Comparison of ENCODE assay signal across 8 cellular contexts in the genomic region with DNA sequence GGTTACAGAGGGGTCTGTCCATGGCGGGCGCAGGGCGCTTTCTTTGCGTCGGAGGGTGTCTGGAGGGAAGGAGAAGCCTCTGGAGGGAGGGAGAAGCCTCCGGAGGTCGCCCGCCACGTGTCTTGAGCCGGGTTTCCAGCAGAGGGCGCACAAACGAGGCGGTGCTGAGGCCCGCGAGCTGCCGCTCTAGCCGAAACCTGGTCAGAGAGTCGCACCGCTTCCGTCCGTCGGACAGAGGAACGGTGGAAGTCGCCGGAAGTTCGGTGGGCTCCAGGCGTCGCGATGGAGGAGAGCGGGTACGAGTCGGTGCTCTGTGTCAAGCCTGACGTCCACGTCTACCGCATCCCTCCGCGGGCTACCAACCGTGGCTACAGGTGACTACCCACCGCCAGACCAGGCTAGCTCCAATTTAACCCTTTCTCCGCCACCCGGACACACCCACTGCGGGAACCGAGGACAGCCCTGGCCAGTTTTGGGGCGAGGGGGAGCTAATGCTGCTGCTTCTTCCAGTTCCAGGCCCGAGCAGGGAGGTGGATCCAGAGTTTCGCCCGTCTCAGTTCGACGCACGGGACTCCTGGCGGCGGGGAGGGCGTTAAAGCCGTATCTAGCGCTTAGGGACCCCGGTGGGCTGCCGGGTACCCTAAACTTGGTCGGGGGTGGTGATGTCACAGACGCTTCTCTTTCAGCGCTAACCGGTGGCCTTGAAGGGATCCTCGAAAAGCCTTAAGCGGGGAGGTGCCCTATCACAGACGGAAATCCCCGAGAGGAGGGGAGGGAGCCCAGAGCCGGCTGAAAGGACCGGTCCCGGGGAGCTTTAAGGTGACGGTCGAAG. TPM values are rescaled to one million over a fixed set of nuclear protein-coding genes. Genes with fewer than 3 reads are reported as not detected.
DNase-seq lines count a peak whose midpoint lies in the region; ATAC-seq, FAIRE-seq and TF ChIP-seq lines count a peak whose summit lies in the region.

Gene NECAP2, plus strand, starts transcription at position 245 of the 832 bp plus-strand sequence. Its CDS starts 38 bp downstream, at position 283.

- H3K27me3 ChIP-seq in pancreas (no peaks in the 10 kb centered on the region), thyroid gland (no peaks in the 10 kb centered on the region)

- peaks cover 0 to 7% (median 0%) of the 10 kb centered on the region in 3 donors for H3K36me3 ChIP-seq in pancreas
- H3K36me3 ChIP-seq in thyroid gland = peaks cover 5 to 7% of the 10 kb centered on the region in 2 donors

- peaks cover 0 to 8% (median 0%) of the 10 kb centered on the region in 3 donors for H3K4me1 ChIP-seq in pancreas
- peaks cover 7% of the 10 kb centered on the region in 2 donors for H3K4me1 ChIP-seq in thyroid gland

- ATAC-seq in HG02678 (IDR thresholded peaks at IDR 0.05; ENCODE audit: unreplicated experiment) = peak; percentile 87
- ATAC-seq in Right ventricle myocardium superior (ENCODE audit: poor library complexity) = peak; percentile 97
- peak; percentile 98 to 99 (median 98) for ATAC-seq in pancreas

- intact Hi-C loops in Right ventricle myocardium superior (cut with DNase I) (loop anchor here (10.0 kb wide), 1 partner anchor 174 kb away; the partner anchor contains the start of gene NBPF1), pancreas (cut with DNase I) (no loop called here), thyroid gland (cut with DNase I) (loop anchor here (10.0 kb wide), 1 partner anchor 54 kb away; no protein-coding TSS in a partner anchor)

- 0% methylated on average over 70 of the region's 70 CpGs for WGBS in pancreas, 2 donors
- 1 to 2% methylated on average over 28 to 62 of the region's 70 CpGs for WGBS in thyroid gland, 2 donors

- TF ChIP-seq CTCF in GM12864 (IDR thresholded peaks at IDR 0.05; ENCODE audit: low read depth, low read length, missing control alignments) (peak; percentile 95), pancreas (IDR thresholded peaks at IDR 0.05) (peak; percentile 82 to 93 (median 88)), thyroid gland (IDR thresholded peaks at IDR 0.05) (peak; percentile 78 to 92 (median 84))

- peak within 1 kb of the TSS in 2 of 4 donors; percentile 76 to 85 for H3K27ac ChIP-seq in pancreas
- H3K27ac ChIP-seq in thyroid gland = peak within 1 kb of the TSS in 2 of 3 donors; percentile 47 to 81

- H3K9me3 ChIP-seq in pancreas (no peaks in the 10 kb centered on the region), thyroid gland (no peaks in the 10 kb centered on the region)

- TF ChIP-seq POLR2A in thyroid gland (IDR thresholded peaks at IDR 0.05) = peak in 1 of 2 donors; percentile 56

- H3K4me3 ChIP-seq in GM12864 (ENCODE audit: low read depth, low read length) (peak within 1 kb of the TSS; percentile 99), pancreas (peak within 1 kb of the TSS; percentile 78 to 100 (median 98)), thyroid gland (replicated peaks in 1 of 3) (peak within 1 kb of the TSS; percentile 37 to 89 (median 81))

- DNase-seq in GM12864 (ENCODE audit: low read depth) (peak; percentile 80), NCI-H1417 treated with DMSO at 0.1 percent for 48 hours (lab: John Stamatoyannopoulos, UW) (peak; percentile 64), SW 1271 (lab: John Stamatoyannopoulos, UW) (peak; percentile 58 to 88), Right ventricle myocardium superior (peak; percentile 97), pancreas (peak; percentile 88 to 99 (median 92)), thyroid gland (peak; percentile 88 to 93)
- DNase-seq in activated naive CD8-positive, alpha-beta T cell treated with anti-CD3 and anti-CD28 coated beads, Interleukin-2, amount 50 U/mL, for 16 hours (ENCODE audit: low read depth, low spot score) = peak; percentile 88

- no peak for FAIRE-seq in pancreas (lab: Jason Lieb, UNC)

RNA-seq across cellular contexts. Expression of gene NECAP2, which starts in this region (rescaled TPM):
- 14.6 TPM for total RNA-seq in Right ventricle myocardium superior
- 10 to 100 TPM; 11.9 to 37.8 (median 14.1) TPM for total RNA-seq in pancreas
- polyA plus RNA-seq in pancreas = 10 to 100 TPM; 18.5 to 20.0 TPM
- total RNA-seq in thyroid gland = 10 to 100 TPM; 43.8 to 56.8 (median 48.6) TPM

Comparison
In these comparisons a context has a peak if more than half of its experiments do, and no peak if none do; other contexts are left out.
1. intact Hi-C loops: an anchor here in Right ventricle myocardium superior (10.0 kb wide) and thyroid gland (10.0 kb wide); none called in pancreas.